9 cellular contexts compared by ENCODE assay signal in genomic region chr5:78905084-78905938, GRCh38.
DNase-seq lines count a peak whose midpoint lies in the region; ATAC-seq and TF ChIP-seq lines count a peak whose summit lies in the region.
"Had no signal": no experiment of that assay in that cellular context is flagged by ENCODE, and none has a peak within 500 bp of the region (broad histone marks: within the 10 kb centered on the region; RNA-seq: fewer than 3 reads in every experiment).

No MANE protein-coding gene starts in this region.

- no peaks in the 10 kb centered on the region for H3K36me3 ChIP-seq in prostate gland

- intact Hi-C loops in prostate gland (cut with DNase I): loop anchor here (5.0 kb wide), 1 partner anchor 123 kb away; no protein-coding TSS in a partner anchor
- intact Hi-C loops in activated CD4-positive, alpha-beta memory T cell treated with anti-CD3 and anti-CD28 coated beads for 36 hours (cut with micrococcal nuclease): no loop called here

- TF ChIP-seq CTCF in GM13976 (IDR thresholded peaks at IDR 0.05; ENCODE audit: borderline replicate concordance, control extremely low read depth, extremely low read depth, insufficient read depth, missing control alignments) (no peak), chondrocyte (IDR thresholded peaks at IDR 0.05) (no peak), prostate gland (IDR thresholded peaks at IDR 0.05) (no peak)

- H3K4me1 Mint-ChIP-seq in chondrocyte (ENCODE audit: low read depth): peaks cover 71% of the 10 kb centered on the region
- H3K4me1 Mint-ChIP-seq in T-cell: peaks cover 0 to 3% (median 2%) of the 10 kb centered on the region in 3 donors
- no peaks in the 10 kb centered on the region for H3K4me1 Mint-ChIP-seq in activated CD4-positive, alpha-beta memory T cell treated with anti-CD3 and anti-CD28 coated beads for 36 hours (ENCODE audit: low read depth)

- no peaks in the 10 kb centered on the region for H3K27me3 ChIP-seq in prostate gland (replicated peaks; ENCODE audit: insufficient read depth)

- H3K9me3 ChIP-seq in prostate gland: no peaks in the 10 kb centered on the region

- no peak overlapping the region for H3K4me3 ChIP-seq in prostate gland

- in situ Hi-C loops in GM13976 (cut with MboI; ENCODE audit: low sequenced_read_pairs, unreplicated experiment): no loop called here

- no peak overlapping the region for H3K4me3 Mint-ChIP-seq in chondrocyte (ENCODE audit: unreplicated experiment)
- no peak overlapping the region for H3K4me3 Mint-ChIP-seq in T-cell
- H3K4me3 Mint-ChIP-seq in activated CD4-positive, alpha-beta memory T cell treated with anti-CD3 and anti-CD28 coated beads for 36 hours: no peak overlapping the region

- no peak for TF ChIP-seq POLR2A in prostate gland (IDR thresholded peaks at IDR 0.05)

- CTCF ChIA-PET in T-cell (lab: Charles Lee): interaction anchor here in 1 of 2 donors (0.6 kb wide), 1 partner anchor 117 kb away, joined by 7 read pairs; no protein-coding TSS in a partner anchor
- CTCF ChIA-PET in activated CD4-positive, alpha-beta memory T cell treated with anti-CD3 and anti-CD28 coated beads for 36 hours (lab: Charles Lee): interaction anchor here (0.6 kb wide), 1 partner anchor 25 kb away, joined by 3 read pairs; no protein-coding TSS in a partner anchor

- peak; percentile 66 for ATAC-seq in GM21786 (IDR thresholded peaks at IDR 0.05; ENCODE audit: unreplicated experiment)
- peak; percentile 53 for ATAC-seq in HG03571 (IDR thresholded peaks at IDR 0.05; ENCODE audit: unreplicated experiment)
- no peak for ATAC-seq in T-cell (replicated peaks in 1 of 4)
- ATAC-seq: HepG2 had no signal

- no peaks in the 10 kb centered on the region for H3K9me3 Mint-ChIP-seq in chondrocyte (ENCODE audit: low read depth)
- peaks cover 0 to 6% (median 4%) of the 10 kb centered on the region in 3 donors for H3K9me3 Mint-ChIP-seq in T-cell
- H3K9me3 Mint-ChIP-seq in activated CD4-positive, alpha-beta memory T cell treated with anti-CD3 and anti-CD28 coated beads for 36 hours: peaks cover 3% of the 10 kb centered on the region

- DNase-seq in GM13976 (ENCODE audit: low spot score) (peak; percentile 37), chondrocyte (ENCODE audit: low spot score) (no peak), prostate gland (ENCODE audit: low spot score) (no peak), T-cell (no peak), NCI-H446 treated with DMSO at 0.1 percent for 48 hours (lab: John Stamatoyannopoulos, UW) (no peak)
- DNase-seq in activated CD4-positive, alpha-beta memory T cell treated with anti-CD3 and anti-CD28 coated beads for 36 hours: no peak

- no peak overlapping the region for H3K27ac ChIP-seq in prostate gland

- WGBS in prostate gland: 76% methylated on average over 5 of the region's 5 CpGs

- peak overlapping the region; percentile 72 for H3K27ac Mint-ChIP-seq in chondrocyte (ENCODE audit: unreplicated experiment)
- H3K27ac Mint-ChIP-seq in T-cell: no peak overlapping the region
- no peak overlapping the region for H3K27ac Mint-ChIP-seq in activated CD4-positive, alpha-beta memory T cell treated with anti-CD3 and anti-CD28 coated beads for 36 hours

- no peaks in the 10 kb centered on the region for H3K4me1 ChIP-seq in prostate gland (replicated peaks)

- POLR2A ChIA-PET in T-cell (lab: Charles Lee): interaction anchor here in 1 of 2 donors (0.6 kb wide), 1 partner anchor 621 kb away, joined by 8 read pairs; no protein-coding TSS in a partner anchor
- POLR2A ChIA-PET in activated CD4-positive, alpha-beta memory T cell treated with anti-CD3 and anti-CD28 coated beads for 36 hours (lab: Charles Lee): no interaction called here

- H3K36me3 Mint-ChIP-seq in chondrocyte (ENCODE audit: low read depth) (no peaks in the 10 kb centered on the region), T-cell (peaks cover 26% of the 10 kb centered on the region)
- H3K36me3 Mint-ChIP-seq in activated CD4-positive, alpha-beta memory T cell treated with anti-CD3 and anti-CD28 coated beads for 36 hours: peaks cover 10% of the 10 kb centered on the region

- H3K27me3 Mint-ChIP-seq in chondrocyte (ENCODE audit: low read depth) (no peaks in the 10 kb centered on the region), T-cell (no peaks in the 10 kb centered on the region)
- H3K27me3 Mint-ChIP-seq in activated CD4-positive, alpha-beta memory T cell treated with anti-CD3 and anti-CD28 coated beads for 36 hours: no peaks in the 10 kb centered on the region

Comparison
In these comparisons a context has a peak if more than half of its experiments do, and no peak if none do; other contexts are left out.
1. ATAC-seq: peak in GM21786 (single experiment) and HG03571 (single experiment); none in T-cell (0 of 4).